18 cellular contexts compared by ENCODE assay signal in the genomic region with DNA sequence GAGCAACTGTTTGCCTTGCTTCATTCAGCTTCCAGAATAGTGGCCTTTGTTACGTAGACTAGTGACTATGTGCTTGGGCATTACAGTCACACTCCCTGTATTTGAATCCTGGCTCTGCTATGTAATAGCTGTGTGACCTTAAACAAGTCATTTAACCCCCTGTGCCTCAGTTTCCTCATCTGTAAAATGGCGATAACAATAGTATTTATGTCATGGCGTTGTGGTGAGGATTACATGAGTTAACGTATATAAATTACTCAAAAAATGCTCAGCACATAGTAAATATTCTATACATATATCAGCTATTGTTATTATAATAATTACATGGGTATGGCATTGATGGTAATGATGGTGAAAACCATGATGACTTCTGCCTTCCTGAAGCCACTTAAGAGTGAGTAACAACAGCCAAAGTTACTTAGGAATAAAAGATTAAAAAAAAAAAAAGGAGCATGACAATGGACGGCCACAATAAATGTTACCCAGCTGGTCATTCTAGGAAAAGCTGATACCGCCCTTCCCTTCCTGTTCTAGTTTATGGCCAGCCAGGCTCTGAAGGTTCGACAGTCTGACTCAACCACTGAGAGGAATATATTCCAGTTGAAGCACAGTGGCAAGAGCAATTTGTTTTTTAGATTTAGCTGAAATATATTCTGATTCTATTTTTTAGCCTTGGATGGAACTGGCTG. TPM values are rescaled to one million over a fixed set of nuclear protein-coding genes. Genes with fewer than 3 reads are reported as not detected.
A peak's percentile ranks its signal among the peaks of the same experiment; 100 is the strongest.
DNase-seq lines count a peak whose midpoint lies in the region; ATAC-seq and TF ChIP-seq lines count a peak whose summit lies in the region.
"Had no signal": no experiment of that assay in that cellular context is flagged by ENCODE, and none has a peak within 500 bp of the region (broad histone marks: within the 10 kb centered on the region; RNA-seq: fewer than 3 reads in every experiment).

No MANE protein-coding gene starts in this region.

- H3K9me3 ChIP-seq in right atrium auricular region (peaks cover 0 to 7% of the 10 kb centered on the region in 2 donors), spleen (no peaks in the 10 kb centered on the region), osteoblast (ENCODE audit: low read depth, low read length) (no peaks in the 10 kb centered on the region)
- H3K9me3 ChIP-seq: HAP-1, sigmoid colon had no signal

- DNase-seq in HT-29 (ENCODE audit: low spot score) (peak; percentile 45), right atrium auricular region (ENCODE audit: low spot score) (no peak), spleen (no peak), osteoblast (ENCODE audit: insufficient read length, low spot score, missing footprints) (no peak), NCI-H1417 treated with DMSO at 0.1 percent for 48 hours (lab: John Stamatoyannopoulos, UW) (no peak)
- DNase-seq: activated CD4-positive, alpha-beta T cell treated with anti-CD3 and anti-CD28 coated beads, Interleukin-2, amount 10 ng/mL, durations not matched to agents 24 days and 14 days; activated naive CD4-positive, alpha-beta T cell; EL; kidney; NCI-H526 treated with DMSO at 0.1 percent for 48 hours; nucleus accumbens; sigmoid colon; substantia nigra had no signal

- no peak overlapping the region for H3K4me3 ChIP-seq in right atrium auricular region
- no peak overlapping the region for H3K4me3 ChIP-seq in spleen
- no peak overlapping the region for H3K4me3 ChIP-seq in osteoblast (ENCODE audit: insufficient read depth, low read length)
- H3K4me3 ChIP-seq: HAP-1, hepatocyte, sigmoid colon had no signal

- ATAC-seq in HG03175 (IDR thresholded peaks at IDR 0.05; ENCODE audit: unreplicated experiment) (no peak), HG02938 (IDR thresholded peaks at IDR 0.05; ENCODE audit: unreplicated experiment) (no peak)

- H3K27me3 ChIP-seq in right atrium auricular region (no peaks in the 10 kb centered on the region), spleen (replicated peaks in 1 of 7) (no peaks in the 10 kb centered on the region), osteoblast (ENCODE audit: insufficient read depth, low read length) (no peaks in the 10 kb centered on the region)
- H3K27me3 ChIP-seq: hepatocyte, sigmoid colon had no signal

- H3K36me3 ChIP-seq in right atrium auricular region = no peaks in the 10 kb centered on the region
- no peaks in the 10 kb centered on the region for H3K36me3 ChIP-seq in spleen
- H3K36me3 ChIP-seq in osteoblast (ENCODE audit: insufficient read depth, low read length) = no peaks in the 10 kb centered on the region
- H3K36me3 ChIP-seq: HAP-1, sigmoid colon had no signal

- no peaks in the 10 kb centered on the region for H4K20me1 ChIP-seq in osteoblast (ENCODE audit: insufficient read depth, low read length)

- H3K79me2 ChIP-seq in osteoblast (ENCODE audit: insufficient read depth, low read length) = no peaks in the 10 kb centered on the region
- H3K79me2 ChIP-seq: hepatocyte had no signal

- peak overlapping the region; percentile 52 for H3K27ac ChIP-seq in cingulate gyrus (ENCODE audit: low read depth, low read length)
- peak overlapping the region; percentile 9 to 46 for H3K27ac ChIP-seq in right atrium auricular region
- H3K27ac ChIP-seq in spleen = peak overlapping the region in 7 of 8 donors; percentile 24 to 74 (median 49)
- no peak overlapping the region for H3K27ac ChIP-seq in osteoblast (ENCODE audit: low read depth, low read length)
- H3K27ac ChIP-seq: hepatocyte had no signal

- peaks cover 0 to 9% of the 10 kb centered on the region in 2 donors for H3K4me1 ChIP-seq in right atrium auricular region
- H3K4me1 ChIP-seq in spleen = no peaks in the 10 kb centered on the region
- no peaks in the 10 kb centered on the region for H3K4me1 ChIP-seq in osteoblast (ENCODE audit: insufficient read depth, low read length)
- H3K4me1 ChIP-seq: HAP-1, sigmoid colon had no signal

- no peak for TF ChIP-seq POLR2A in spleen (IDR thresholded peaks at IDR 0.05)

- intact Hi-C loops in spleen (cut with DNase I; ENCODE audit: low total_unique reads) = no loop called here

- H3K4me2 ChIP-seq in osteoblast (ENCODE audit: insufficient read depth, low read length) = no peak overlapping the region
- H3K4me2 ChIP-seq: hepatocyte had no signal

- no peak overlapping the region for H2AFZ ChIP-seq in osteoblast (ENCODE audit: low read length)
- H2AFZ ChIP-seq: hepatocyte had no signal

- TF ChIP-seq CTCF in right atrium auricular region (IDR thresholded peaks at IDR 0.05) (no peak), spleen (IDR thresholded peaks at IDR 0.05 in 8 of 11, conservative IDR thresholded peaks at IDR 0.05 in 3 of 11) (no peak), osteoblast (IDR thresholded peaks at IDR 0.05; ENCODE audit: extremely low read depth, low read depth, low read length) (no peak)

- 76 to 84% (median 81%) methylated on average over 7 of the region's 7 CpGs for WGBS in spleen, 5 donors

RNA-seq across cellular contexts. Expression of gene ADIPOR2, which starts 9.9 kb away (rescaled TPM):
- total RNA-seq in HT-29 (2014; rRNA removed; shearing (Covaris generic)) = 28.7 and 31.7 TPM in 2 replicates
- total RNA-seq in right atrium auricular region (10 to 100 TPM; 19.7 to 23.3 TPM), spleen (10 to 100 TPM; 34.8 to 43.7 (median 39.9) TPM), osteoblast (32.2 and 33.0 TPM in 2 replicates)
- 10 to 100 TPM; 12.9 to 19.5 (median 15.7) TPM for polyA plus RNA-seq in spleen

RNA-seq across cellular contexts. Expression of gene WNT5B, which starts 51.9 kb away (rescaled TPM):
- total RNA-seq in HT-29 (2014; rRNA removed; shearing (Covaris generic)) = 0.08 TPM in 1 of 2 replicates, not detected in the other
- 1 to 10 TPM; 1.5 to 3.0 TPM for total RNA-seq in right atrium auricular region
- total RNA-seq in spleen = 1 to 10 TPM; 3.9 to 8.7 (median 5.0) TPM
- 1 to 10 TPM; 1.1 to 1.8 (median 1.7) TPM for polyA plus RNA-seq in spleen
- 59.0 and 71.0 TPM in 2 replicates for total RNA-seq in osteoblast
